15 cellular contexts compared by ENCODE assay signal in genomic region chrX:46770006-46770816, GRCh38. TPM values are rescaled to one million over a fixed set of nuclear protein-coding genes. Genes with fewer than 3 reads are reported as not detected.
DNase-seq lines count a peak whose midpoint lies in the region; FAIRE-seq and TF ChIP-seq lines count a peak whose summit lies in the region.
"Had no signal": no experiment of that assay in that cellular context is flagged by ENCODE, and none has a peak within 500 bp of the region (broad histone marks: within the 10 kb centered on the region; RNA-seq: fewer than 3 reads in every experiment).

No MANE protein-coding gene starts in this region.

- TF ChIP-seq RAD21 in H1 (IDR thresholded peaks at IDR 0.05 in 1 of 2, conservative IDR thresholded peaks at IDR 0.05 in 1 of 2; ENCODE audit: low read depth in 2 of 2, low read length in 2 of 2) = no peak

- no peak overlapping the region for H2BK20ac ChIP-seq in H1 (ENCODE audit: low read length)

- no peaks in the 10 kb centered on the region for H3K79me2 ChIP-seq in H1 (ENCODE audit: control insufficient read depth in 1 of 2, insufficient read depth in 2 of 2, low read length in 2 of 2)

- H3K14ac ChIP-seq in H1 (ENCODE audit: insufficient read length) = no peak overlapping the region

- no peak overlapping the region for H3K4me3 ChIP-seq in H1 (ENCODE audit: extremely low read depth in 1 of 4, insufficient read depth in 2 of 4, low read depth in 3 of 4, low read length in 4 of 4)
- H3K4me3 ChIP-seq: ascending aorta, tibial nerve had no signal

- H3K4me2 ChIP-seq in H1 (ENCODE audit: insufficient read depth in 1 of 2, low read depth in 2 of 2, low read length in 2 of 2) = no peak overlapping the region

- H3K27ac ChIP-seq in H1 (ENCODE audit: low read depth, low read length) = no peak overlapping the region
- H3K27ac ChIP-seq: ascending aorta, tibial nerve had no signal

- no peak overlapping the region for H3K4ac ChIP-seq in H1 (replicated peaks; ENCODE audit: insufficient read length, low read depth, low read length)

- no peaks in the 10 kb centered on the region for H3K9me3 ChIP-seq in H1 (ENCODE audit: insufficient read depth in 2 of 2, low read depth in 1 of 2, low read length in 1 of 2)
- H3K9me3 ChIP-seq: ascending aorta, tibial nerve had no signal

- peak; percentile 42 for FAIRE-seq in H1 (lab: Jason Lieb, UNC)

- H3K23me2 ChIP-seq in H1 (ENCODE audit: low read depth, low read length) = no peaks in the 10 kb centered on the region

- H3K18ac ChIP-seq in H1 (ENCODE audit: extremely low read depth, low read length) = no peak overlapping the region

- no peak overlapping the region for H2BK15ac ChIP-seq in H1 (ENCODE audit: low read length)

- no peaks in the 10 kb centered on the region for H3K27me3 ChIP-seq in H1 (replicated peaks in 1 of 4; ENCODE audit: control insufficient read depth in 3 of 4, extremely low read depth in 1 of 4, insufficient read depth in 3 of 4, low read length in 3 of 4)
- H3K27me3 ChIP-seq: ascending aorta, tibial nerve had no signal

- H2AFZ ChIP-seq in H1 (ENCODE audit: low read length) = no peak overlapping the region

- no peak overlapping the region for H2BK12ac ChIP-seq in H1 (ENCODE audit: low read depth, low read length)

- TF ChIP-seq CTCF in H1 (IDR thresholded peaks at IDR 0.05; ENCODE audit: control extremely low read depth in 1 of 3, insufficient read depth in 1 of 3, low read depth in 1 of 3, low read length in 3 of 3) = no peak

- no peaks in the 10 kb centered on the region for H3K79me1 ChIP-seq in H1 (ENCODE audit: low read depth, low read length)

- no peak overlapping the region for H4K5ac ChIP-seq in H1 (ENCODE audit: insufficient read length, low read depth, low read length)

- no peak overlapping the region for H2AK5ac ChIP-seq in H1 (ENCODE audit: low read depth, low read length)

- no peak overlapping the region for H4K8ac ChIP-seq in H1 (ENCODE audit: extremely low read depth, insufficient read depth, low read length)

- no peak overlapping the region for H4K91ac ChIP-seq in H1 (replicated peaks; ENCODE audit: insufficient read length, low read length)

- H3K56ac ChIP-seq in H1 (replicated peaks; ENCODE audit: insufficient read length, low read depth, low read length) = no peak overlapping the region

- TF ChIP-seq POLR2A in H1 (IDR thresholded peaks at IDR 0.05; ENCODE audit: control extremely low read depth in 1 of 2, low read depth in 2 of 2, low read length in 2 of 2) = no peak

- no peak overlapping the region for H2BK5ac ChIP-seq in H1 (ENCODE audit: low read depth, low read length)

- no peaks in the 10 kb centered on the region for H4K20me1 ChIP-seq in H1 (replicated peaks in 1 of 2; ENCODE audit: control insufficient read depth in 1 of 2, insufficient read depth in 2 of 2, low read length in 2 of 2)

- no peak for TF ChIP-seq EP300 in H1 (IDR thresholded peaks at IDR 0.05; ENCODE audit: borderline replicate concordance in 1 of 2, low read depth in 2 of 2, low read length in 2 of 2)

- CTCF ChIA-PET in H1 (lab: Charles Lee; ENCODE audit: partially characterized antibody) = interaction anchor here (1.0 to 1.6 kb wide), 3 partner anchors 10 to 261 kb away, joined by 3 read pairs; partner anchors contain the start of gene SLC9A7

- peak; percentile 76 for DNase-seq in EH (ENCODE audit: low read depth)
- DNase-seq in RKO (ENCODE audit: low spot score) = peak; percentile 30
- DNase-seq in H1 (ENCODE audit: low read depth in 1 of 2, low spot score in 2 of 2) = no peak
- peak; percentile 19 for DNase-seq in myocyte (ENCODE audit: low read depth)
- no peak for DNase-seq in DMS 273 treated with DMSO at 0.1 percent for 48 hours (lab: John Stamatoyannopoulos, UW)
- no peak for DNase-seq in pons (ENCODE audit: low spot score)
- DNase-seq in iPS-NIHi7 (ENCODE audit: extremely low spot score) = no peak
- no peak for DNase-seq in UCSD-AML1 (lab: John Stamatoyannopoulos, UW; ENCODE audit: unreplicated experiment)
- DNase-seq: activated CD4-positive, alpha-beta T cell treated with anti-CD3 and anti-CD28 coated beads, Interleukin-2, amount 50 U/mL, for 4 hours; CD4-positive, CD25-positive, alpha-beta regulatory T cell; naive thymus-derived CD4-positive, alpha-beta T cell; NCI-H1694; stimulated activated CD4-positive, alpha-beta T cell treated with anti-CD3 and anti-CD28 coated beads, Interleukin-2, amount 100 ng/mL, for 24 hours had no signal

- H3K9ac ChIP-seq in H1 (replicated peaks in 1 of 4; ENCODE audit: extremely low read depth in 1 of 4, low read depth in 3 of 4, low read length in 3 of 4) = no peak overlapping the region

- POLR2A ChIA-PET in H1 (lab: Charles Lee; ENCODE audit: partially characterized antibody) = no interaction called here

- H2BK120ac ChIP-seq in H1 (replicated peaks; ENCODE audit: low read depth, low read length) = no peak overlapping the region

- no peak overlapping the region for H3K23ac ChIP-seq in H1 (ENCODE audit: insufficient read length)

- H3K36me3 ChIP-seq in H1 (ENCODE audit: control insufficient read depth in 2 of 4, insufficient read depth in 4 of 4, low read length in 3 of 4) = no peaks in the 10 kb centered on the region
- H3K36me3 ChIP-seq: ascending aorta, tibial nerve had no signal

- WGBS in H1 (ENCODE audit: extremely low coverage in 1 of 2, insufficient coverage in 1 of 2, insufficient read length in 1 of 2, insufficient replicate concordance in 2 of 2, low coverage in 1 of 2, low lambda C conversion rate in 2 of 2, missing lambda C conversion rate in 1 of 2), 2 experiments = 82% methylated on average over 4 of the region's 4 CpGs; no CpG with 5 or more reads in 1 of the 2 experiments

- no peaks in the 10 kb centered on the region for H3K4me1 ChIP-seq in H1 (replicated peaks in 1 of 4; ENCODE audit: control insufficient read depth in 3 of 4, insufficient read depth in 4 of 4, low read length in 3 of 4)
- H3K4me1 ChIP-seq: ascending aorta, tibial nerve had no signal

TF ChIP-seq in H1, 55 proteins besides CTCF, POLR2A, EP300 and RAD21:
- TF ChIP-seq RXRA (IDR thresholded peaks at IDR 0.05; ENCODE audit: insufficient read depth, low read depth, low read length) (no peak), CBX8 (IDR thresholded peaks at IDR 0.05; ENCODE audit: borderline replicate concordance, low read depth, low read length) (no peak), MAX (IDR thresholded peaks at IDR 0.05) (no peak), CHD1 (IDR thresholded peaks at IDR 0.05; ENCODE audit: low read depth, low read length) (no peak), BCL11A (IDR thresholded peaks at IDR 0.05; ENCODE audit: low read depth in 2 of 2, low read length in 2 of 2) (no peak), RNF2 (IDR thresholded peaks at IDR 0.05; ENCODE audit: borderline replicate concordance, low read depth, low read length, missing control alignments, poor library complexity, severe bottlenecking) (no peak), HDAC6 (IDR thresholded peaks at IDR 0.05; ENCODE audit: low read depth, low read length) (no peak), CBX5 (IDR thresholded peaks at IDR 0.05; ENCODE audit: low read depth, low read length) (no peak), BACH1 (IDR thresholded peaks at IDR 0.05; ENCODE audit: low read length) (no peak)

RNA-seq across cellular contexts. Expression of gene SLC9A7, which starts 11.3 kb away (rescaled TPM):
- 12.7 and 17.2 TPM in 2 replicates for total RNA-seq in H1 (2021; fragmentation: NEBNext Ultra II Directional; extraction: Animal tissue kit (Norgen Biotek cat#: 25700))
- 6.7 and 9.0 TPM in 2 replicates for polyA plus RNA-seq in H1 (2011; rRNA removed)
- 7.4 TPM for polyA plus RNA-seq in H1 (2011; cell fraction: cytosol; rRNA removed)
- polyA plus RNA-seq in H1 (2011; cell fraction: nucleus; rRNA removed) = 14.3 TPM
- polyA plus RNA-seq in H1 (2012, experiment 1 of 2) = 5.6 to 7.4 TPM (median 7.0 TPM) in 4 replicates
- 0.98 TPM for polyA plus RNA-seq in H1 (2012, experiment 2 of 2)
- 10.3 TPM for polyA plus RNA-seq in H1 (2013, experiment 1 of 2)
- polyA plus RNA-seq in H1 (2013, experiment 2 of 2) = 11.0 TPM
- polyA minus RNA-seq in H1 (2011; rRNA and poly(A)+ RNA removed) = 32.3 and 40.2 TPM in 2 replicates
- 9.2 TPM for polyA minus RNA-seq in H1 (2011; cell fraction: cytosol; rRNA and poly(A)+ RNA removed)
- 12.2 TPM for polyA minus RNA-seq in H1 (2011; cell fraction: nucleus; rRNA and poly(A)+ RNA removed)
- 36.0 and 38.7 TPM in 2 replicates for total RNA-seq in myocyte
- polyA plus RNA-seq in myocyte (2012) = 12.8 TPM

Comparison
In these comparisons a context has a peak if more than half of its experiments do, and no peak if none do; other contexts are left out.
1. DNase-seq: peak in EH (single experiment), RKO (single experiment) and myocyte (single experiment); none in H1 (0 of 2), DMS 273 treated with DMSO at 0.1 percent for 48 hours (single experiment), pons (single experiment), iPS-NIHi7 (single experiment) and UCSD-AML1 (single experiment).